Comparison of ENCODE assay signal across 21 cellular contexts in genomic region chr5:2894347-2895135, GRCh38.
DNase-seq lines count a peak whose midpoint lies in the region; ATAC-seq and TF ChIP-seq lines count a peak whose summit lies in the region.
"Had no signal": no experiment of that assay in that cellular context is flagged by ENCODE, and none has a peak within 500 bp of the region (broad histone marks: within the 10 kb centered on the region; RNA-seq: fewer than 3 reads in every experiment).

No MANE protein-coding gene starts in this region.

- TF ChIP-seq CTCF in right atrium auricular region (IDR thresholded peaks at IDR 0.05) (no peak), osteocyte (IDR thresholded peaks at IDR 0.05) (no peak)

- H3K9me3 ChIP-seq in right atrium auricular region: no peaks in the 10 kb centered on the region
- H3K9me3 ChIP-seq: BLaER1 treated with 17β-estradiol and CSF1 and Interleukin-3, amounts not matched to agents 10 nM and 100 nM; Caco-2 had no signal

- no peak overlapping the region for H3K27ac ChIP-seq in right atrium auricular region
- H3K27ac ChIP-seq: BLaER1 treated with 17β-estradiol and CSF1 and Interleukin-3, amounts not matched to agents 10 nM and 100 nM had no signal

- H3K27ac Mint-ChIP-seq in osteocyte (ENCODE audit: unreplicated experiment): no peak overlapping the region
- H3K27ac Mint-ChIP-seq: CD4-positive, alpha-beta memory T cell; IgD-negative memory B cell had no signal

- H3K4me3 ChIP-seq in right atrium auricular region: no peak overlapping the region
- H3K4me3 ChIP-seq: BLaER1 treated with 17β-estradiol and CSF1 and Interleukin-3, amounts not matched to agents 10 nM and 100 nM had no signal

- H3K4me1 ChIP-seq in right atrium auricular region: no peaks in the 10 kb centered on the region
- H3K4me1 ChIP-seq: BLaER1 treated with 17β-estradiol and CSF1 and Interleukin-3, amounts not matched to agents 10 nM and 100 nM; Caco-2 had no signal

- peaks cover 35% of the 10 kb centered on the region for H3K9me3 Mint-ChIP-seq in osteocyte (ENCODE audit: unreplicated experiment)

- no peak overlapping the region for H3K4me3 Mint-ChIP-seq in osteocyte (ENCODE audit: unreplicated experiment)
- H3K4me3 Mint-ChIP-seq: CD4-positive, alpha-beta memory T cell; IgD-negative memory B cell had no signal

- no peaks in the 10 kb centered on the region for H3K4me1 Mint-ChIP-seq in osteocyte (ENCODE audit: unreplicated experiment)
- H3K4me1 Mint-ChIP-seq: CD4-positive, alpha-beta memory T cell; IgD-negative memory B cell had no signal

- H3K36me3 ChIP-seq in right atrium auricular region: no peaks in the 10 kb centered on the region
- H3K36me3 ChIP-seq: BLaER1 treated with 17β-estradiol and CSF1 and Interleukin-3, amounts not matched to agents 10 nM and 100 nM had no signal

- H3K27me3 Mint-ChIP-seq in osteocyte (ENCODE audit: unreplicated experiment): no peaks in the 10 kb centered on the region
- H3K27me3 Mint-ChIP-seq: CD4-positive, alpha-beta memory T cell; IgD-negative memory B cell had no signal

- intact Hi-C loops in left ventricle myocardium superior (cut with micrococcal nuclease): no loop called here

- H3K27me3 ChIP-seq in right atrium auricular region: no peaks in the 10 kb centered on the region
- H3K27me3 ChIP-seq: BLaER1 treated with 17β-estradiol and CSF1 and Interleukin-3, amounts not matched to agents 10 nM and 100 nM had no signal

- no peaks in the 10 kb centered on the region for H3K36me3 Mint-ChIP-seq in osteocyte (ENCODE audit: unreplicated experiment)
- H3K36me3 Mint-ChIP-seq: CD4-positive, alpha-beta memory T cell; IgD-negative memory B cell had no signal

- peak; percentile 34 for DNase-seq in right atrium auricular region (ENCODE audit: low spot score)
- DNase-seq in left ventricle myocardium superior: no peak
- DNase-seq in left lobe of liver (ENCODE audit: low spot score): peak; percentile 15
- DNase-seq in osteocyte (ENCODE audit: extremely low spot score, unreplicated experiment): peak; percentile 54
- DNase-seq in NCI-H526 (lab: John Stamatoyannopoulos, UW): no peak
- DNase-seq in foreskin melanocyte: no peak
- no peak for DNase-seq in NCI-H1694 (lab: John Stamatoyannopoulos, UW)
- no peak for DNase-seq in erythroblast (lab: John Stamatoyannopoulos, UW)
- DNase-seq: 8988T; Caco-2; CD4-positive, alpha-beta memory T cell; DMS 273 treated with DMSO at 0.1 percent for 48 hours; DND-41; GOT3; NCI-H187; NCI-H446; NCI-H526 treated with DMSO at 0.1 percent for 48 hours; Right ventricle myocardium superior had no signal

- no peak for TF ChIP-seq POLR2A in erythroblast (IDR thresholded peaks at IDR 0.05; ENCODE audit: low read length)

- ATAC-seq in left ventricle myocardium superior (no peak), left lobe of liver (no peak)
- ATAC-seq: HCT116 had no signal

Comparison
In these comparisons a context has a peak if more than half of its experiments do, and no peak if none do; other contexts are left out.
1. DNase-seq: peak in right atrium auricular region (single experiment), left lobe of liver (single experiment) and osteocyte (single experiment); none in left ventricle myocardium superior (single experiment), NCI-H526 (0 of 2), foreskin melanocyte (single experiment), NCI-H1694 (single experiment) and erythroblast (0 of 2).